ENCODE assay signal across 7 cellular contexts in the genomic region with DNA sequence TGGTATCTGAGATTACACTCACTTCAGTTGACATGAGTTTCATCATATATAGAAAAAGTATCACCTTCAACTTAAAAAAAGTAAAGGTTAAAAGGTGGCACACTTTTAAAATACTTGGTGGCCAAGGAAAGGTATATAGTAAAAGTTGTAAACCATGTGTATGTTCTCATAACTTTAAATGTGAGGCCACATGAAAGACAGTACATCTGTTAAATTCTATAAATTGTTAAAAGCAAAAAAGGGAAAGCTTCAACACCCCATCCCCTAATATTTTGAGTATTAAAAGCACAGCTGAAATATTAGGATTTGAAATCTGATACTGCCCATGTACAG. TPM values are rescaled to one million over a fixed set of nuclear protein-coding genes. Genes with fewer than 3 reads are reported as not detected.
DNase-seq lines count a peak whose midpoint lies in the region; ATAC-seq, FAIRE-seq and TF ChIP-seq lines count a peak whose summit lies in the region.

No MANE protein-coding gene starts in this region.

- peaks cover 67% of the 10 kb centered on the region for H3K4me1 ChIP-seq in HUES6 (ENCODE audit: control insufficient read depth, insufficient read depth, low read length)
- peaks cover 41% of the 10 kb centered on the region for H3K4me1 ChIP-seq in keratinocyte (ENCODE audit: control insufficient read depth, extremely low read depth, insufficient read depth, low read length)

- H3K4me3 ChIP-seq in HUES6 (ENCODE audit: low read depth, low read length) (peak overlapping the region; percentile 74), keratinocyte (ENCODE audit: control insufficient read depth in 2 of 3, extremely low read depth in 1 of 3, insufficient read depth in 2 of 3, low read depth in 1 of 3, low read length in 3 of 3) (peak overlapping the region; percentile 79 to 97 (median 84))

- no peak for ATAC-seq in activated naive CD4-positive, alpha-beta T cell treated with anti-CD3 and anti-CD28 coated beads, Interleukin-2, amount 50 U/mL, for 72 hours
- no peak for ATAC-seq in HG02981 (IDR thresholded peaks at IDR 0.05; ENCODE audit: unreplicated experiment)

- peaks cover 36% of the 10 kb centered on the region for H3K36me3 ChIP-seq in HUES6 (ENCODE audit: control insufficient read depth, insufficient read depth, low read length)
- H3K36me3 ChIP-seq in keratinocyte (ENCODE audit: control insufficient read depth in 2 of 2, extremely low read depth in 1 of 2, insufficient read depth in 2 of 2, low read length in 2 of 2), result peaks cover 11 to 44% of the 10 kb centered on the region in 2 experiments

- peak overlapping the region; percentile 81 to 89 for H3K27ac Mint-ChIP-seq in activated naive CD4-positive, alpha-beta T cell treated with anti-CD3 and anti-CD28 coated beads, Interleukin-2, amount 50 U/mL, for 72 hours

- no peaks in the 10 kb centered on the region for H3K9me3 ChIP-seq in HUES6 (ENCODE audit: control insufficient read depth, insufficient read depth, low read depth, low read length)
- H3K9me3 ChIP-seq in keratinocyte (ENCODE audit: control insufficient read depth, low read depth, low read length), result no peaks in the 10 kb centered on the region

- peaks cover 10% of the 10 kb centered on the region for H4K20me1 ChIP-seq in keratinocyte (ENCODE audit: control insufficient read depth, extremely low read depth, insufficient read depth, low read length)

- no peaks in the 10 kb centered on the region for H3K9me3 Mint-ChIP-seq in activated naive CD4-positive, alpha-beta T cell treated with anti-CD3 and anti-CD28 coated beads, Interleukin-2, amount 50 U/mL, for 72 hours

- peak overlapping the region; percentile 33 for H3K9ac ChIP-seq in HUES6 (ENCODE audit: low read length)
- peak overlapping the region; percentile 99 for H3K9ac ChIP-seq in keratinocyte (ENCODE audit: control insufficient read depth, extremely low read depth, insufficient read depth, low read length)

- no peak for TF ChIP-seq CTCF in keratinocyte (optimal IDR thresholded peaks at IDR 0.05 in 1 of 3, IDR thresholded peaks at IDR 0.05 in 1 of 3, conservative IDR thresholded peaks at IDR 0.05 in 1 of 3; ENCODE audit: extremely low read depth in 1 of 3, insufficient read depth in 2 of 3, low read length in 3 of 3)

- peaks cover 74% of the 10 kb centered on the region for H3K79me2 ChIP-seq in keratinocyte (ENCODE audit: control insufficient read depth, insufficient read depth, low read length)

- dilution Hi-C loops in keratinocyte (cut with MboI; ENCODE audit: extremely low pct_ligation_motif_present, low sequenced_read_pairs), result no loop called here

- no peak overlapping the region for H3K27ac ChIP-seq in HUES6 (ENCODE audit: low read depth, low read length)
- H3K27ac ChIP-seq in keratinocyte (ENCODE audit: control insufficient read depth, insufficient read depth, low read length), result peak overlapping the region; percentile 95
- peak overlapping the region; percentile 99 for H3K27ac ChIP-seq in substantia nigra (ENCODE audit: low read depth, low read length, poor library complexity, severe bottlenecking)

- no peaks in the 10 kb centered on the region for H3K9me1 ChIP-seq in keratinocyte (ENCODE audit: control insufficient read depth, extremely low read depth, insufficient read depth, low read length)

- H2AFZ ChIP-seq in keratinocyte (ENCODE audit: control insufficient read depth, low read length), result no peak overlapping the region

- DNase-seq in activated naive CD4-positive, alpha-beta T cell treated with anti-CD3 and anti-CD28 coated beads, Interleukin-2, amount 50 U/mL, for 72 hours (ENCODE audit: low spot score in 2 of 2), result no peak
- no peak for DNase-seq in keratinocyte (ENCODE audit: low read depth, low spot score)
- DNase-seq in substantia nigra (lab: John Stamatoyannopoulos, UW), result no peak
- DNase-seq in mucosa of gallbladder (ENCODE audit: low spot score), result no peak
- DNase-seq in G401 (ENCODE audit: low spot score), result no peak

- H3K36me3 Mint-ChIP-seq in activated naive CD4-positive, alpha-beta T cell treated with anti-CD3 and anti-CD28 coated beads, Interleukin-2, amount 50 U/mL, for 72 hours, result peaks cover 48 to 56% of the 10 kb centered on the region in 2 donors

- H3K27me3 ChIP-seq in HUES6 (ENCODE audit: control insufficient read depth, insufficient read depth, low read length) (no peaks in the 10 kb centered on the region), keratinocyte (ENCODE audit: control insufficient read depth, extremely low read depth, insufficient read depth, low read length) (no peaks in the 10 kb centered on the region)

- FAIRE-seq in keratinocyte (lab: Jason Lieb, UNC), result no peak

- peak overlapping the region; percentile 100 for H3K4me2 ChIP-seq in keratinocyte (ENCODE audit: control insufficient read depth, extremely low read depth, insufficient read depth, low read depth, low read length)

- in situ Hi-C loops in G401 (cut with HindIII; ENCODE audit: low sequenced_read_pairs), result loop anchor here (25.0 kb wide), 1 partner anchor 483 kb away; no protein-coding TSS in a partner anchor

RNA-seq across cellular contexts. Expression of gene IRF2BP2, which starts 5.6 kb away (rescaled TPM):
- total RNA-seq in activated naive CD4-positive, alpha-beta T cell treated with anti-CD3 and anti-CD28 coated beads, Interleukin-2, amount 50 U/mL, for 72 hours, result 100 to 1,000 TPM in 1 of 2 donors, 10 to 100 TPM in 1; 97.3 to 176 TPM
- polyA plus RNA-seq in keratinocyte, result 29.9 to 59.7 TPM (median 40.2 TPM) in 3 replicates
- polyA plus RNA-seq in keratinocyte (2011; ENCODE audit: low read depth), result 22.8 TPM
- polyA plus RNA-seq in keratinocyte (2011; cell fraction: cytosol; rRNA removed), result 31.4 and 43.0 TPM in 2 replicates
- polyA plus RNA-seq in keratinocyte (2011; cell fraction: nucleus; rRNA removed), result 108 and 150 TPM in 2 replicates
- polyA plus RNA-seq in keratinocyte (2012; ENCODE audit: low replicate concordance), result 67.8 and 84.7 TPM in 2 replicates
- polyA minus RNA-seq in keratinocyte, result 53.6 to 120 TPM (median 53.7 TPM) in 3 replicates
- 87.9 TPM for polyA minus RNA-seq in keratinocyte (2011; cell fraction: cytosol; rRNA and poly(A)+ RNA removed)
- polyA minus RNA-seq in keratinocyte (2011; cell fraction: nucleus; rRNA and poly(A)+ RNA removed), result 76.1 and 79.2 TPM in 2 replicates
- total RNA-seq in mucosa of gallbladder, result 231 TPM
- 41.1 and 44.7 TPM in 2 replicates for total RNA-seq in G401 (2014; rRNA removed; shearing (Covaris generic))
